1 cellular context compared by ENCODE assay signal in genomic region chr21:31335957-31336738, GRCh38.
TF ChIP-seq lines count a peak whose summit lies in the region.

No MANE protein-coding gene starts in this region.

TF ChIP-seq in GM23338, 12 proteins besides CTCF, POLR2A, EP300 and RAD21 (continued from another document):
- TF ChIP-seq ZNF462 (CRISPR knock-in tag; IDR thresholded peaks at IDR 0.05) (no peak), EZH2 (IDR thresholded peaks at IDR 0.05; ENCODE audit: low read depth, unreplicated experiment) (no peak), JUNB (IDR thresholded peaks at IDR 0.05; ENCODE audit: unreplicated experiment) (no peak), CREB1 (CRISPR knock-in tag; IDR thresholded peaks at IDR 0.05; ENCODE audit: low read depth) (no peak), STAT1 (IDR thresholded peaks at IDR 0.05; ENCODE audit: unreplicated experiment) (no peak), ETS1 (IDR thresholded peaks at IDR 0.05) (no peak), ZNF331 (CRISPR knock-in tag; IDR thresholded peaks at IDR 0.05; ENCODE audit: low read depth) (no peak)
